20 cellular contexts compared by ENCODE assay signal in genomic region chr6:105806486-105806920, GRCh38.
"Had no signal": no experiment of that assay in that cellular context is flagged by ENCODE, and none has a peak within 500 bp of the region (broad histone marks: within the 10 kb centered on the region; RNA-seq: fewer than 3 reads in every experiment).

No MANE protein-coding gene starts in this region.

- H3K36me3 Mint-ChIP-seq: activated CD4-positive, alpha-beta memory T cell treated with anti-CD3 and anti-CD28 coated beads for 36 hours; immature natural killer cell; naive thymus-derived CD8-positive, alpha-beta T cell; neural progenitor cell had no signal

- H3K27ac ChIP-seq: cardiac muscle cell, neural progenitor cell, sigmoid colon, spleen, testis, vagina had no signal

- H3K9me3 ChIP-seq: sigmoid colon, spleen, testis, vagina had no signal

- H3K27me3 ChIP-seq: cardiac muscle cell, neural progenitor cell, spleen, testis, vagina had no signal

- H3K36me3 ChIP-seq: cardiac muscle cell, neural progenitor cell, sigmoid colon, spleen, vagina had no signal

- H3K4me3 Mint-ChIP-seq: activated CD4-positive, alpha-beta memory T cell treated with anti-CD3 and anti-CD28 coated beads for 36 hours; activated naive CD4-positive, alpha-beta T cell treated with anti-CD3 and anti-CD28 coated beads, Interleukin-2, amount 10 ng/mL, durations not matched to agents 7 days and 5 days; activated T-cell treated with anti-CD3 and anti-CD28 coated beads, Interleukin-2, amount 50 U/mL, for 72 hours; immature natural killer cell; naive thymus-derived CD8-positive, alpha-beta T cell; neural progenitor cell had no signal

- H2AFZ ChIP-seq: neural progenitor cell had no signal

- H3K9me3 Mint-ChIP-seq: activated CD4-positive, alpha-beta memory T cell treated with anti-CD3 and anti-CD28 coated beads for 36 hours; naive thymus-derived CD8-positive, alpha-beta T cell; neural progenitor cell had no signal

- H3K9ac ChIP-seq: neural progenitor cell had no signal

- ATAC-seq: activated T-cell treated with anti-CD3 and anti-CD28 coated beads, Interleukin-2, amount 50 U/mL, for 72 hours; left ventricle myocardium superior; naive thymus-derived CD8-positive, alpha-beta T cell had no signal

- H3K27ac Mint-ChIP-seq: activated CD4-positive, alpha-beta memory T cell treated with anti-CD3 and anti-CD28 coated beads for 36 hours; activated naive CD4-positive, alpha-beta T cell treated with anti-CD3 and anti-CD28 coated beads, Interleukin-2, amount 10 ng/mL, durations not matched to agents 7 days and 5 days; activated T-cell treated with anti-CD3 and anti-CD28 coated beads, Interleukin-2, amount 50 U/mL, for 72 hours; immature natural killer cell; naive thymus-derived CD8-positive, alpha-beta T cell; neural progenitor cell had no signal

- H3K4me2 ChIP-seq: neural progenitor cell had no signal

- DNase-seq: activated CD4-positive, alpha-beta memory T cell treated with anti-CD3 and anti-CD28 coated beads for 36 hours; activated CD4-positive, alpha-beta T cell treated with anti-CD3 and anti-CD28 coated beads for 48 hours; activated effector memory CD4-positive, alpha-beta T cell treated with Interleukin-2 at 50 U/mL for 16 hours; activated naive CD4-positive, alpha-beta T cell treated with anti-CD3 and anti-CD28 coated beads, Interleukin-2, amount 10 ng/mL, durations not matched to agents 7 days and 5 days; activated T-cell treated with anti-CD3 and anti-CD28 coated beads, Interleukin-2, amount 50 U/mL, for 72 hours; amygdala; foreskin melanocyte; immature natural killer cell; kidney glomerular epithelial cell; left ventricle myocardium superior; naive thymus-derived CD8-positive, alpha-beta T cell; sigmoid colon; spleen; stimulated activated CD4-positive, alpha-beta T cell treated with anti-CD3 and anti-CD28 coated beads, Interleukin-4, amount 100 ng/mL, for 1 hour; stimulated activated naive CD4-positive, alpha-beta T cell; testis; trophoblast cell had no signal

- H3K4me3 ChIP-seq: cardiac muscle cell, neural progenitor cell, sigmoid colon, spleen, testis, vagina had no signal
